14 cellular contexts compared by ENCODE assay signal in the genomic region with DNA sequence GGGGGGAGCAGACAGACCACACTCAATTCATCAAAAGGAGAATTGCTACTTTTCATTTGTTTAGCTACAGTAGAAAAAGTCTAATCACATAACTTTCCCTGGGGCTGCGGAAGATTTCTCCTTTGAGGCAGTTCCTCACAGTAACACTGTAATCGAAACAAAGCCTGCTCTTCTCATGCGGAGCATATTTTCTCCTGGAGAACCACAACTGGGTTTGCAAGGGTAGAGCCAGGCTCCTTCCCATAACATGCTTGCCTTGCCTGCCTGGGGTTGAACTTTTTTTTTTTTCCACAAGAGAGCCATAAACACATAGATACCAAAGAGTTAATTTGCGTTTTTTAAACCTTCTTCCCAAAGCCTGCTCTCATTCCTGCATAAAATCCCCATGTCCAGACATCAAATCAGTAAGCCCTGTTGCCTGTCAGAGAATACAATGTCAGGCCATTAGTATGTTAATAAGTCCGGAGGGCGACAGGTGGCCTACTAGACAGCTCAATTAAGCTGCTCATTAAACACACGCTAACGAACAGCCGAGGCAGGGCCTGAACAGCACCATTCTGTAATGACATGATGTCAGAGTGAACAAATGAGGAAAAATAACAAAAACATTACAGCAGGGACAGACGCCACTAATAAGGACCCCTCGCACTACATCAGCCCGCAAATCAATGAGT.
DNase-seq lines count a peak whose midpoint lies in the region; ATAC-seq and TF ChIP-seq lines count a peak whose summit lies in the region.
"Had no signal": no experiment of that assay in that cellular context is flagged by ENCODE, and none has a peak within 500 bp of the region (broad histone marks: within the 10 kb centered on the region; RNA-seq: fewer than 3 reads in every experiment).

No MANE protein-coding gene starts in this region.

- TF ChIP-seq CTCF in WTC11 (IDR thresholded peaks at IDR 0.05): no peak
- no peak for TF ChIP-seq CTCF in neural progenitor cell (IDR thresholded peaks at IDR 0.05)

- H3K27me3 ChIP-seq in HAP-1 (ENCODE audit: low read depth) (no peaks in the 10 kb centered on the region), neural progenitor cell (no peaks in the 10 kb centered on the region)

- POLR2A ChIA-PET in WTC11 (lab: Charles Lee): no interaction called here

- H3K4me3 ChIP-seq in HAP-1 (no peak overlapping the region), neural progenitor cell (peak overlapping the region; percentile 27)

- H3K4me1 ChIP-seq in HAP-1 (peaks cover 24% of the 10 kb centered on the region), neural progenitor cell (peaks cover 23% of the 10 kb centered on the region)

- in situ Hi-C loops in HAP-1 (cut with MboI; ENCODE audit: low sequenced_read_pairs): no loop called here

- H3K27ac Mint-ChIP-seq in WTC11 (no peak overlapping the region), neural progenitor cell (no peak overlapping the region)
- H3K27ac Mint-ChIP-seq: B cell; CD4-positive, alpha-beta T cell had no signal

- peak overlapping the region; percentile 58 for H3K4me2 ChIP-seq in neural progenitor cell

- no peaks in the 10 kb centered on the region for H3K9me3 ChIP-seq in HAP-1
- H3K9me3 ChIP-seq in neural progenitor cell (ENCODE audit: low read depth): no peaks in the 10 kb centered on the region

- H3K27me3 Mint-ChIP-seq in WTC11 (ENCODE audit: low read depth) (no peaks in the 10 kb centered on the region; the same call in 1 of the 2 replicates), neural progenitor cell (ENCODE audit: insufficient read depth, low read depth) (peaks cover 22% of the 10 kb centered on the region)
- H3K27me3 Mint-ChIP-seq: CD4-positive, alpha-beta T cell had no signal

- H3K4me1 Mint-ChIP-seq in WTC11 (peaks cover 18% of the 10 kb centered on the region), neural progenitor cell (peaks cover 25% of the 10 kb centered on the region)
- H3K4me1 Mint-ChIP-seq: B cell had no signal

- CTCF ChIA-PET in WTC11 (lab: Charles Lee): interaction anchor here (0.6 to 2.3 kb wide), 7 partner anchors 13 to 443 kb away, joined by 3 to 13 read pairs (median 3); no protein-coding TSS in a partner anchor

- peaks cover 8% of the 10 kb centered on the region for H3F3A ChIP-seq in neural progenitor cell (ENCODE audit: low read depth)

- peak; percentile 51 for ATAC-seq in WTC11
- ATAC-seq in HG03571 (IDR thresholded peaks at IDR 0.05; ENCODE audit: unreplicated experiment): no peak
- no peak for ATAC-seq in GM21825 (IDR thresholded peaks at IDR 0.05; ENCODE audit: unreplicated experiment)

- no peak overlapping the region for H3K9ac ChIP-seq in neural progenitor cell

- DNase-seq in HAP-1 (ENCODE audit: low spot score in 2 of 2) (peak; percentile 75 to 93), NCI-H524 (lab: John Stamatoyannopoulos, UW) (peak; percentile 91 to 96), WTC11 (ENCODE audit: low spot score) (no peak), neural progenitor cell (ENCODE audit: low spot score) (peak; percentile 76), T-helper 2 cell (no peak)
- DNase-seq in stimulated activated naive CD4-positive, alpha-beta T cell (lab: John Stamatoyannopoulos, UW): no peak
- DNase-seq: CD4-positive, alpha-beta T cell; KBM-7; NCI-H1436 treated with DMSO at 0.1 percent for 48 hours; NCI-H446; SIG-M5 had no signal

- H3K9me3 Mint-ChIP-seq in WTC11 (peaks cover 37% of the 10 kb centered on the region), neural progenitor cell (peaks cover 12% of the 10 kb centered on the region)
- H3K9me3 Mint-ChIP-seq: CD4-positive, alpha-beta T cell had no signal

- H3K4me3 Mint-ChIP-seq in WTC11: no peak overlapping the region
- H3K4me3 Mint-ChIP-seq in neural progenitor cell: no peak overlapping the region
- H3K4me3 Mint-ChIP-seq: B cell; CD4-positive, alpha-beta T cell had no signal

- no peaks in the 10 kb centered on the region for H3K36me3 ChIP-seq in HAP-1 (replicated peaks)
- no peaks in the 10 kb centered on the region for H3K36me3 ChIP-seq in neural progenitor cell

- no peaks in the 10 kb centered on the region for H4K20me1 ChIP-seq in neural progenitor cell (ENCODE audit: low read depth)

- H3K36me3 Mint-ChIP-seq in WTC11 (peaks cover 19% of the 10 kb centered on the region), neural progenitor cell (no peaks in the 10 kb centered on the region)

- no peak overlapping the region for H3K27ac ChIP-seq in neural progenitor cell

- H3K79me2 ChIP-seq in neural progenitor cell (ENCODE audit: low read depth): no peaks in the 10 kb centered on the region

- H2AFZ ChIP-seq in neural progenitor cell (replicated peaks): no peak overlapping the region

TF ChIP-seq in WTC11, 78 proteins besides CTCF, POLR2A, EP300 and RAD21:
- TF ChIP-seq IRF2 (CRISPR knock-in tag; IDR thresholded peaks at IDR 0.05; ENCODE audit: borderline replicate concordance, low read depth) (no peak), NR1H2 (CRISPR knock-in tag; IDR thresholded peaks at IDR 0.05) (no peak), NFATC4 (CRISPR knock-in tag; IDR thresholded peaks at IDR 0.05) (no peak), ZNF121 (CRISPR knock-in tag; IDR thresholded peaks at IDR 0.05) (no peak), ZNF396 (CRISPR knock-in tag; IDR thresholded peaks at IDR 0.05; ENCODE audit: borderline replicate concordance) (no peak), NFE2L1 (CRISPR knock-in tag; IDR thresholded peaks at IDR 0.05) (no peak), ZNF219 (CRISPR knock-in tag; IDR thresholded peaks at IDR 0.05; ENCODE audit: borderline replicate concordance) (no peak), FOXP1 (CRISPR knock-in tag; IDR thresholded peaks at IDR 0.05; ENCODE audit: borderline replicate concordance) (no peak), NFYB (CRISPR knock-in tag; conservative IDR thresholded peaks at IDR 0.05; ENCODE audit: low read depth) (no peak), SOX15 (CRISPR knock-in tag; IDR thresholded peaks at IDR 0.05) (no peak)
- TF ChIP-seq, protein P1, sequence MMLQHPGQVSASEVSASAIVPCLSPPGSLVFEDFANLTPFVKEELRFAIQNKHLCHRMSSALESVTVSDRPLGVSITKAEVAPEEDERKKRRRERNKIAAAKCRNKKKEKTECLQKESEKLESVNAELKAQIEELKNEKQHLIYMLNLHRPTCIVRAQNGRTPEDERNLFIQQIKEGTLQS (CRISPR knock-in tag; conservative IDR thresholded peaks at IDR 0.05): no peak
- TF ChIP-seq, protein P2, sequence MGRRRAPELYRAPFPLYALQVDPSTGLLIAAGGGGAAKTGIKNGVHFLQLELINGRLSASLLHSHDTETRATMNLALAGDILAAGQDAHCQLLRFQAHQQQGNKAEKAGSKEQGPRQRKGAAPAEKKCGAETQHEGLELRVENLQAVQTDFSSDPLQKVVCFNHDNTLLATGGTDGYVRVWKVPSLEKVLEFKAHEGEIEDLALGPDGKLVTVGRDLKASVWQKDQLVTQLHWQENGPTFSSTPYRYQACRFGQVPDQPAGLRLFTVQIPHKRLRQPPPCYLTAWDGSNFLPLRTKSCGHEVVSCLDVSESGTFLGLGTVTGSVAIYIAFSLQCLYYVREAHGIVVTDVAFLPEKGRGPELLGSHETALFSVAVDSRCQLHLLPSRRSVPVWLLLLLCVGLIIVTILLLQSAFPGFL (CRISPR knock-in tag; IDR thresholded peaks at IDR 0.05; ENCODE audit: borderline replicate concordance): no peak
- TF ChIP-seq, protein P3, sequence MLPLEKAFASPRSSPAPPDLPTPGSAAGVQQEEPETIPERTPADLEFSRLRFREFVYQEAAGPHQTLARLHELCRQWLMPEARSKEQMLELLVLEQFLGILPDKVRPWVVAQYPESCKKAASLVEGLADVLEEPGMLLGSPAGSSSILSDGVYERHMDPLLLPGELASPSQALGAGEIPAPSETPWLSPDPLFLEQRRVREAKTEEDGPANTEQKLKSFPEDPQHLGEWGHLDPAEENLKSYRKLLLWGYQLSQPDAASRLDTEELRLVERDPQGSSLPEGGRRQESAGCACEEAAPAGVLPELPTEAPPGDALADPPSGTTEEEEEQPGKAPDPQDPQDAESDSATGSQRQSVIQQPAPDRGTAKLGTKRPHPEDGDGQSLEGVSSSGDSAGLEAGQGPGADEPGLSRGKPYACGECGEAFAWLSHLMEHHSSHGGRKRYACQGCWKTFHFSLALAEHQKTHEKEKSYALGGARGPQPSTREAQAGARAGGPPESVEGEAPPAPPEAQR (CRISPR knock-in tag; IDR thresholded peaks at IDR 0.05): no peak

Comparison
In these comparisons a context has a peak if more than half of its experiments do, and no peak if none do; other contexts are left out.
1. DNase-seq: peak in HAP-1 (2 of 2), NCI-H524 (2 of 2) and neural progenitor cell (single experiment); none in WTC11 (single experiment), stimulated activated naive CD4-positive, alpha-beta T cell (0 of 6) and T-helper 2 cell (0 of 5).